3 cellular contexts compared by ENCODE assay signal in genomic region chr7:120781924-120782323, GRCh38.
DNase-seq lines count a peak whose midpoint lies in the region.
"Not testable (repeated sequence)": the region's sequence is repeated elsewhere in the genome, so short reads cannot be mapped to it uniquely, and the experiment has no call there.

No MANE protein-coding gene starts in this region.

- H2BK15ac ChIP-seq in mesendoderm (replicated peaks; ENCODE audit: low read depth): not testable (repeated sequence)

- WGBS in mesendoderm (ENCODE audit: extremely low coverage, insufficient coverage, low lambda C conversion rate): no CpG with 5 or more reads among the region's 10 CpGs

- not testable (repeated sequence) for H3K4me1 Mint-ChIP-seq in activated CD4-positive, alpha-beta T cell treated with anti-CD3 and anti-CD28 coated beads, Interleukin-2, amount 10 ng/mL, durations not matched to agents 24 days and 14 days

- H3K4ac ChIP-seq in mesendoderm (ENCODE audit: low read depth, low read length): peak overlapping the region; percentile 95

- not testable (repeated sequence) for H4K5ac ChIP-seq in mesendoderm (ENCODE audit: low read length)

- not testable (repeated sequence) for H2AK5ac ChIP-seq in mesendoderm (ENCODE audit: low read length)

- not testable (repeated sequence) for H3K4me3 Mint-ChIP-seq in activated CD4-positive, alpha-beta T cell treated with anti-CD3 and anti-CD28 coated beads, Interleukin-2, amount 10 ng/mL, durations not matched to agents 24 days and 14 days

- H3K27ac ChIP-seq in HUES6 (ENCODE audit: low read depth, low read length): not testable (repeated sequence)
- H3K27ac ChIP-seq in mesendoderm (ENCODE audit: low read depth, low read length): peak overlapping the region; percentile 76

- H3K4me1 ChIP-seq in HUES6 (ENCODE audit: control insufficient read depth, insufficient read depth, low read length) (peaks cover 34% of the 10 kb centered on the region), mesendoderm (ENCODE audit: control insufficient read depth, low read depth, low read length) (peaks cover 15% of the 10 kb centered on the region)

- not testable (repeated sequence) for H3K79me2 ChIP-seq in mesendoderm (ENCODE audit: control insufficient read depth, insufficient read depth, low read length)

- H2BK5ac ChIP-seq in mesendoderm (ENCODE audit: low read length): peak overlapping the region; percentile 88

- H3K4me3 ChIP-seq in HUES6 (ENCODE audit: low read depth, low read length); mesendoderm (ENCODE audit: low read length): not testable (repeated sequence)

- H3K9me3 Mint-ChIP-seq in activated CD4-positive, alpha-beta T cell treated with anti-CD3 and anti-CD28 coated beads, Interleukin-2, amount 10 ng/mL, durations not matched to agents 24 days and 14 days: not testable (repeated sequence)

- H2BK120ac ChIP-seq in mesendoderm (ENCODE audit: low read depth, low read length): peak overlapping the region; percentile 93

- H4K8ac ChIP-seq in mesendoderm (ENCODE audit: low read depth, low read length): not testable (repeated sequence)

- not testable (repeated sequence) for H3K4me2 ChIP-seq in mesendoderm (ENCODE audit: low read length)

- H3K79me1 ChIP-seq in mesendoderm (ENCODE audit: low read length): not testable (repeated sequence)

- H3K9ac ChIP-seq in HUES6 (ENCODE audit: low read length): peak overlapping the region; percentile 33
- H3K9ac ChIP-seq in mesendoderm (ENCODE audit: low read length): not testable (repeated sequence)

- H3K23ac ChIP-seq in mesendoderm (ENCODE audit: low read length): peak overlapping the region; percentile 24

- H3K56ac ChIP-seq in mesendoderm (ENCODE audit: low read length): peak overlapping the region; percentile 67

- H3K27ac Mint-ChIP-seq in activated CD4-positive, alpha-beta T cell treated with anti-CD3 and anti-CD28 coated beads, Interleukin-2, amount 10 ng/mL, durations not matched to agents 24 days and 14 days: not testable (repeated sequence)

- H3K36me3 ChIP-seq in HUES6 (ENCODE audit: control insufficient read depth, insufficient read depth, low read length); mesendoderm (ENCODE audit: control insufficient read depth, insufficient read depth, low read length): not testable (repeated sequence)

- not testable (repeated sequence) for H3K36me3 Mint-ChIP-seq in activated CD4-positive, alpha-beta T cell treated with anti-CD3 and anti-CD28 coated beads, Interleukin-2, amount 10 ng/mL, durations not matched to agents 24 days and 14 days (ENCODE audit: low read depth)

- DNase-seq in activated CD4-positive, alpha-beta T cell treated with anti-CD3 and anti-CD28 coated beads, Interleukin-2, amount 10 ng/mL, durations not matched to agents 24 days and 14 days: peak; percentile 44
- not testable (repeated sequence) for DNase-seq in mesendoderm

- not testable (repeated sequence) for H3K27me3 ChIP-seq in HUES6 (ENCODE audit: control insufficient read depth, insufficient read depth, low read length); mesendoderm (ENCODE audit: insufficient read depth, low read length, poor library complexity)

- H3K9me3 ChIP-seq in HUES6 (ENCODE audit: control insufficient read depth, insufficient read depth, low read depth, low read length): not testable (repeated sequence)

- not testable (repeated sequence) for H3K27me3 Mint-ChIP-seq in activated CD4-positive, alpha-beta T cell treated with anti-CD3 and anti-CD28 coated beads, Interleukin-2, amount 10 ng/mL, durations not matched to agents 24 days and 14 days

- intact Hi-C loops in activated CD4-positive, alpha-beta T cell treated with anti-CD3 and anti-CD28 coated beads, Interleukin-2, amount 10 ng/mL, durations not matched to agents 24 days and 14 days (cut with micrococcal nuclease): not testable (repeated sequence)

- H3K18ac ChIP-seq in mesendoderm (ENCODE audit: low read length): peak overlapping the region; percentile 75
